Comparison of ENCODE assay signal across 8 cellular contexts in genomic region chr4:162969194-162969593, GRCh38.
"Had no signal": no experiment of that assay in that cellular context is flagged by ENCODE, and none has a peak within 500 bp of the region (broad histone marks: within the 10 kb centered on the region; RNA-seq: fewer than 3 reads in every experiment).

No MANE protein-coding gene starts in this region.

- FAIRE-seq: G401.6, GM12878, GM12891, GM12892, GM18507, GM19239 had no signal

- H3K4me3 ChIP-seq: GM12878 had no signal

- DNase-seq: GDM1, GF-D8 had no signal
